23 cellular contexts compared by ENCODE assay signal in the genomic region with DNA sequence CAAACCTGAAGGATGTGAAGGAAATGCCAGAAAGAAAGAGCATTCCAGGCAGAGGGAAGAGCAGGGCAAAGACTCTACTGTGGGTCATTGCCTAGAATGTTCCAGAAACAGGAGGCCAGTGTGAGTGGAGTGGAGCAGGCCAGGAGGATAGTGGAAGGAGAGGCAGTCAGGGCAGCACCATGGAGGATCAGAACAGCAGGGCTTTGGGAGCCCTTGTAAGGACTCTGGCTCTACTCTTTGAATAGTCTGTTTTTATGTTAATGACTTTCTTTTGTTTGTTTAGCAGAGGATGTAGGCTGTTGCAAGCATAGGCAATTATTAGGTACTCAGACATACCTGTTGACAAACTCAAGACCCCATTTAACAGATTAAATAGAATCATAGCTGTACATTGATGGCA. TPM values are rescaled to one million over a fixed set of nuclear protein-coding genes. Genes with fewer than 3 reads are reported as not detected.
DNase-seq lines count a peak whose midpoint lies in the region; ATAC-seq, FAIRE-seq and TF ChIP-seq lines count a peak whose summit lies in the region.
"Had no signal": no experiment of that assay in that cellular context is flagged by ENCODE, and none has a peak within 500 bp of the region (broad histone marks: within the 10 kb centered on the region; RNA-seq: fewer than 3 reads in every experiment).

No MANE protein-coding gene starts in this region.

- no peak for TF ChIP-seq CTCF in GM23338 (conservative IDR thresholded peaks at IDR 0.05; ENCODE audit: low read depth in 2 of 2)
- no peak for TF ChIP-seq CTCF in KMS-11 (conservative IDR thresholded peaks at IDR 0.05; ENCODE audit: low read depth, low read length)
- no peak for TF ChIP-seq CTCF in H1 (IDR thresholded peaks at IDR 0.05; ENCODE audit: control extremely low read depth in 1 of 3, insufficient read depth in 1 of 3, low read depth in 1 of 3, low read length in 3 of 3)

- H3K18ac ChIP-seq in H1 (ENCODE audit: extremely low read depth, low read length), result no peak overlapping the region

- CTCF ChIA-PET in H1 (lab: Charles Lee; ENCODE audit: partially characterized antibody), result interaction anchor here (0.6 to 1.3 kb wide), 2 partner anchors 9 to 1424 kb away, joined by 3 to 5 read pairs; no protein-coding TSS in a partner anchor

- FAIRE-seq in H1 (lab: Jason Lieb, UNC), result no peak
- FAIRE-seq: A549, D721Med, GM12878, HTR-8/SVneo had no signal

- no peak for DNase-seq in GM23338 (ENCODE audit: low spot score)
- peak; percentile 41 for DNase-seq in NCI-H69 (lab: John Stamatoyannopoulos, UW)
- DNase-seq in H1 (ENCODE audit: low read depth in 1 of 2, low spot score in 2 of 2), result no peak
- no peak for DNase-seq in NCI-H524 treated with DMSO at 0.1 percent for 48 hours (lab: John Stamatoyannopoulos, UW)
- no peak for DNase-seq in stimulated activated CD8-positive, alpha-beta memory T cell treated with anti-CD3 and anti-CD28 coated beads, Interleukin-4, amount 100 ng/mL, for 48 hours
- DNase-seq: DMS79, HCEC 1CT, KG1, NCI-H1930, NCI-H2171, NCI-H345, NCI-H524, Right ventricle myocardium superior had no signal

- no peaks in the 10 kb centered on the region; the same call in 2 of the 3 replicates for H3K9me3 Mint-ChIP-seq in GM23338
- H3K9me3 Mint-ChIP-seq: T-helper 1 cell treated with Interleukin-12 subunit alpha and Interleukin-12 subunit beta and Interleukin-4 antibody, amounts not matched to agents 30 μg/mL and 1 μg/mL, for 36 hours had no signal

- H3K27me3 ChIP-seq in GM23338 (ENCODE audit: insufficient read depth) (no peaks in the 10 kb centered on the region), KMS-11 (ENCODE audit: insufficient read depth, low read depth) (no peaks in the 10 kb centered on the region), H1 (replicated peaks in 1 of 4; ENCODE audit: control insufficient read depth in 3 of 4, extremely low read depth in 1 of 4, insufficient read depth in 3 of 4, low read length in 3 of 4) (no peaks in the 10 kb centered on the region)

- H2AFZ ChIP-seq in GM23338, result peak overlapping the region; percentile 76; the same call in 1 of the 2 replicates
- H2AFZ ChIP-seq in KMS-11 (ENCODE audit: low read depth), result no peak overlapping the region
- peak overlapping the region; percentile 72 for H2AFZ ChIP-seq in H1 (ENCODE audit: low read length)

- H3K9me3 ChIP-seq in H1 (ENCODE audit: insufficient read depth in 2 of 2, low read depth in 1 of 2, low read length in 1 of 2), result no peaks in the 10 kb centered on the region
- H3K9me3 ChIP-seq: A549 had no signal

- no peak overlapping the region for H4K91ac ChIP-seq in H1 (replicated peaks; ENCODE audit: insufficient read length, low read length)

- H2BK5ac ChIP-seq in H1 (ENCODE audit: low read depth, low read length), result no peak overlapping the region

- no peak for TF ChIP-seq EP300 in H1 (IDR thresholded peaks at IDR 0.05; ENCODE audit: borderline replicate concordance in 1 of 2, low read depth in 2 of 2, low read length in 2 of 2)

- H3K23me2 ChIP-seq in H1 (ENCODE audit: low read depth, low read length), result no peaks in the 10 kb centered on the region

- H2BK15ac ChIP-seq in H1 (ENCODE audit: low read length), result no peak overlapping the region

- peak; percentile 84 for ATAC-seq in GM23338
- ATAC-seq in GM19351 (IDR thresholded peaks at IDR 0.05; ENCODE audit: unreplicated experiment), result no peak
- ATAC-seq in HG02763 (IDR thresholded peaks at IDR 0.05; ENCODE audit: unreplicated experiment), result no peak
- ATAC-seq: A549, GM12878 had no signal

- no peak overlapping the region for H2BK20ac ChIP-seq in H1 (ENCODE audit: low read length)

- H3K36me3 ChIP-seq in GM23338 (ENCODE audit: insufficient read depth) (no peaks in the 10 kb centered on the region), KMS-11 (ENCODE audit: insufficient read depth) (no peaks in the 10 kb centered on the region), H1 (ENCODE audit: control insufficient read depth in 2 of 4, insufficient read depth in 4 of 4, low read length in 3 of 4) (no peaks in the 10 kb centered on the region)

- no peak for TF ChIP-seq POLR2A in H1 (IDR thresholded peaks at IDR 0.05; ENCODE audit: control extremely low read depth in 1 of 2, low read depth in 2 of 2, low read length in 2 of 2)

- H2BK12ac ChIP-seq in H1 (ENCODE audit: low read depth, low read length), result 0 out of 2 replicates have a peak overlapping the region, but pooled peaks have one; percentile 11

- H3K9ac ChIP-seq in KMS-11 (no peak overlapping the region), H1 (replicated peaks in 1 of 4; ENCODE audit: extremely low read depth in 1 of 4, low read depth in 3 of 4, low read length in 3 of 4) (no peak overlapping the region)

- peak overlapping the region; percentile 58; the same call in 1 of the 2 replicates for H3K27ac Mint-ChIP-seq in GM23338
- H3K27ac Mint-ChIP-seq: B cell; CD14-positive monocyte; T-helper 1 cell treated with Interleukin-12 subunit alpha and Interleukin-12 subunit beta and Interleukin-4 antibody, amounts not matched to agents 30 μg/mL and 1 μg/mL, for 36 hours had no signal

- H3K4me2 ChIP-seq in GM23338, result peak overlapping the region; percentile 28; the same call in 1 of the 2 replicates
- H3K4me2 ChIP-seq in KMS-11, result peak overlapping the region; percentile 31
- H3K4me2 ChIP-seq in H1 (ENCODE audit: insufficient read depth in 1 of 2, low read depth in 2 of 2, low read length in 2 of 2), result no peak overlapping the region; a peak in 1 of 4 replicates
- H3K4me2 ChIP-seq: A549 had no signal

- no peak overlapping the region for H3K56ac ChIP-seq in H1 (replicated peaks; ENCODE audit: insufficient read length, low read depth, low read length)

- no peak overlapping the region for H2AK5ac ChIP-seq in H1 (ENCODE audit: low read depth, low read length)

- peaks cover 2% of the 10 kb centered on the region for H3K27me3 Mint-ChIP-seq in GM23338 (ENCODE audit: insufficient read depth, low read depth, poor library complexity)
- H3K27me3 Mint-ChIP-seq: B cell had no signal

- POLR2A ChIA-PET in H1 (lab: Charles Lee; ENCODE audit: partially characterized antibody), result no interaction called here

- no peak overlapping the region for H3K14ac ChIP-seq in H1 (ENCODE audit: insufficient read length)

- H3K36me3 Mint-ChIP-seq in GM23338 (ENCODE audit: low read depth), result no peaks in the 10 kb centered on the region
- H3K36me3 Mint-ChIP-seq: CD14-positive monocyte had no signal

- TF ChIP-seq RAD21 in H1 (IDR thresholded peaks at IDR 0.05 in 1 of 2, conservative IDR thresholded peaks at IDR 0.05 in 1 of 2; ENCODE audit: low read depth in 2 of 2, low read length in 2 of 2), result no peak

- H4K20me1 ChIP-seq in GM23338 (replicated peaks; ENCODE audit: insufficient read depth) (no peaks in the 10 kb centered on the region), KMS-11 (ENCODE audit: insufficient read depth) (no peaks in the 10 kb centered on the region), H1 (replicated peaks in 1 of 2; ENCODE audit: control insufficient read depth in 1 of 2, insufficient read depth in 2 of 2, low read length in 2 of 2) (no peaks in the 10 kb centered on the region)

- peaks cover 21% of the 10 kb centered on the region for H3K9me2 ChIP-seq in GM23338 (ENCODE audit: insufficient read depth)

- H3K23ac ChIP-seq in H1 (ENCODE audit: insufficient read length), result no peak overlapping the region

- no peak overlapping the region for H4K8ac ChIP-seq in H1 (ENCODE audit: extremely low read depth, insufficient read depth, low read length)

- H3K27ac ChIP-seq in GM23338 (ENCODE audit: low read depth) (no peak overlapping the region), KMS-11 (no peak overlapping the region; the same call in 1 of the 2 replicates), H1 (ENCODE audit: low read depth, low read length) (no peak overlapping the region)
- H3K27ac ChIP-seq: A549 had no signal

- H3K79me2 ChIP-seq in GM23338 (replicated peaks; ENCODE audit: insufficient read depth) (no peaks in the 10 kb centered on the region), KMS-11 (ENCODE audit: insufficient read depth, low read depth) (no peaks in the 10 kb centered on the region), H1 (ENCODE audit: control insufficient read depth in 1 of 2, insufficient read depth in 2 of 2, low read length in 2 of 2) (no peaks in the 10 kb centered on the region)

- H2BK120ac ChIP-seq in H1 (replicated peaks; ENCODE audit: low read depth, low read length), result no peak overlapping the region

- peaks cover 14% of the 10 kb centered on the region for H3K4me1 ChIP-seq in GM23338 (ENCODE audit: insufficient read depth)
- H3K4me1 ChIP-seq in KMS-11 (ENCODE audit: low read depth, poor library complexity, severe bottlenecking), result peaks cover 19% of the 10 kb centered on the region
- no peaks in the 10 kb centered on the region; a peak in 1 of 7 replicates for H3K4me1 ChIP-seq in H1 (replicated peaks in 1 of 4; ENCODE audit: control insufficient read depth in 3 of 4, insufficient read depth in 4 of 4, low read length in 3 of 4)
- H3K4me1 ChIP-seq: A549 had no signal

- no peak overlapping the region for H4K5ac ChIP-seq in H1 (ENCODE audit: insufficient read length, low read depth, low read length)

- no peak overlapping the region for H3K4me3 Mint-ChIP-seq in GM23338
- H3K4me3 Mint-ChIP-seq: B cell; CD14-positive monocyte; T-helper 1 cell treated with Interleukin-12 subunit alpha and Interleukin-12 subunit beta and Interleukin-4 antibody, amounts not matched to agents 30 μg/mL and 1 μg/mL, for 36 hours had no signal

- no peak overlapping the region for H3K4ac ChIP-seq in H1 (replicated peaks; ENCODE audit: insufficient read length, low read depth, low read length)

- no peaks in the 10 kb centered on the region for H3F3A ChIP-seq in GM23338 (replicated peaks; ENCODE audit: low read depth)

- peaks cover 10% of the 10 kb centered on the region for H3K4me1 Mint-ChIP-seq in GM23338

- no peak overlapping the region for H3K4me3 ChIP-seq in GM23338
- H3K4me3 ChIP-seq in KMS-11 (IDR thresholded peaks at IDR 0.05; ENCODE audit: insufficient read depth, low read depth, low read length), result no peak overlapping the region
- H3K4me3 ChIP-seq in H1 (ENCODE audit: extremely low read depth in 1 of 4, insufficient read depth in 2 of 4, low read depth in 3 of 4, low read length in 4 of 4), result no peak overlapping the region
- H3K4me3 ChIP-seq: A549, GM12878 had no signal

- no peaks in the 10 kb centered on the region for H3K79me1 ChIP-seq in H1 (ENCODE audit: low read depth, low read length)

RNA-seq across cellular contexts. Expression of a gene that starts 23.6 kb away (rescaled TPM):
- 16.9 and 23.4 TPM in 2 replicates for total RNA-seq in GM23338 (2014; rRNA removed; shearing (Covaris generic))
- polyA plus RNA-seq in GM23338 (2016; fragmentation: Nextera tagmentation; extraction: Ambion mirVana), result 6.8 and 8.5 TPM in 2 replicates
- 12.3 and 13.8 TPM in 2 replicates for total RNA-seq in H1 (2021; fragmentation: NEBNext Ultra II Directional; extraction: Animal tissue kit (Norgen Biotek cat#: 25700))
- 4.7 and 6.9 TPM in 2 replicates for polyA plus RNA-seq in H1 (2011; rRNA removed)
- 6.4 TPM for polyA plus RNA-seq in H1 (2011; cell fraction: cytosol; rRNA removed)
- polyA plus RNA-seq in H1 (2011; cell fraction: nucleus; rRNA removed), result 4.8 TPM
- polyA plus RNA-seq in H1 (2012, experiment 1 of 2), result 3.4 to 8.0 TPM (median 5.0 TPM) in 4 replicates
- 0.38 TPM for polyA plus RNA-seq in H1 (2012, experiment 2 of 2)
- 5.5 TPM for polyA plus RNA-seq in H1 (2013, experiment 1 of 2)
- polyA plus RNA-seq in H1 (2013, experiment 2 of 2), result 6.8 TPM
- 28.9 and 35.7 TPM in 2 replicates for polyA minus RNA-seq in H1 (2011; rRNA and poly(A)+ RNA removed)
- polyA minus RNA-seq in H1 (2011; cell fraction: cytosol; rRNA and poly(A)+ RNA removed), result 6.3 TPM
- polyA minus RNA-seq in H1 (2011; cell fraction: nucleus; rRNA and poly(A)+ RNA removed), result 21.0 TPM

Comparison
In these comparisons a context has a peak if more than half of its experiments do, and no peak if none do; other contexts are left out.
1. H3K4me2 ChIP-seq: peak in GM23338 (single experiment) and KMS-11 (single experiment); none in H1 (0 of 2).